In the genomic region with DNA sequence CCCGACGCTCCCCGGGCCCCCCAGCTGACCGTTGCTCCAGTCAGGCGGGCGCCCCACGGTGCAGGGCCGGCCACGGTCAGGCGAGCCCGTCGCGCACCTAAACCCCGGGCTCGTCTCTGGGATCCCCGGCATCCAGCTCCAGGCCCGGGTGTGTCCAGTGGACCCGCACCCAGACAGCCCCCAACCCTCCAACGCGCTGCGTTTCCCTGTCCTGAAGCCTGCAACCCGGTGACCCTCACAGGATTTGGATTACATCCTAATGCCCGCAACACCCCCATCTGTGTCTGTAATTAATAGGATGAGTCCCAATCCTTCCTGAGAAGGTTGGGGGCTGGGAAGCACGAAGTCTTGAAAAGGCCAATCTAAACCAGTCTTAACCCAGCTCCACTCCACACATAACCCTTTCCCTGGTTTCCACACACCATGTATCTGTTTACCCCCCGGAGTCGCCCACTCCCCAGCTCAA, we compare ENCODE assay signal across 1 cellular context.
TF ChIP-seq lines count a peak whose summit lies in the region.

No MANE protein-coding gene starts in this region.

TF ChIP-seq in HepG2, 621 proteins besides CTCF, POLR2A, EP300 and RAD21 (continues in another document):
- TF ChIP-seq, protein P1, sequence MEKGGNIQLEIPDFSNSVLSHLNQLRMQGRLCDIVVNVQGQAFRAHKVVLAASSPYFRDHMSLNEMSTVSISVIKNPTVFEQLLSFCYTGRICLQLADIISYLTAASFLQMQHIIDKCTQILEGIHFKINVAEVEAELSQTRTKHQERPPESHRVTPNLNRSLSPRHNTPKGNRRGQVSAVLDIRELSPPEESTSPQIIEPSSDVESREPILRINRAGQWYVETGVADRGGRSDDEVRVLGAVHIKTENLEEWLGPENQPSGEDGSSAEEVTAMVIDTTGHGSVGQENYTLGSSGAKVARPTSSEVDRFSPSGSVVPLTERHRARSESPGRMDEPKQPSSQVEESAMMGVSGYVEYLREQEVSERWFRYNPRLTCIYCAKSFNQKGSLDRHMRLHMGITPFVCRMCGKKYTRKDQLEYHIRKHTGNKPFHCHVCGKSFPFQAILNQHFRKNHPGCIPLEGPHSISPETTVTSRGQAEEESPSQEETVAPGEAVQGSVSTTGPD (CRISPR knock-in tag; IDR thresholded peaks at IDR 0.05): no peak
- TF ChIP-seq ZFP90 (CRISPR knock-in tag; IDR thresholded peaks at IDR 0.05; ENCODE audit: borderline replicate concordance): peak; percentile 55; the same call in 1 of the 2 replicates
- TF ChIP-seq ZNF143 (CRISPR knock-in tag; IDR thresholded peaks at IDR 0.05): 0 out of 2 replicates have a peak, but pooled peaks have one; percentile 33
- TF ChIP-seq, protein P2, sequence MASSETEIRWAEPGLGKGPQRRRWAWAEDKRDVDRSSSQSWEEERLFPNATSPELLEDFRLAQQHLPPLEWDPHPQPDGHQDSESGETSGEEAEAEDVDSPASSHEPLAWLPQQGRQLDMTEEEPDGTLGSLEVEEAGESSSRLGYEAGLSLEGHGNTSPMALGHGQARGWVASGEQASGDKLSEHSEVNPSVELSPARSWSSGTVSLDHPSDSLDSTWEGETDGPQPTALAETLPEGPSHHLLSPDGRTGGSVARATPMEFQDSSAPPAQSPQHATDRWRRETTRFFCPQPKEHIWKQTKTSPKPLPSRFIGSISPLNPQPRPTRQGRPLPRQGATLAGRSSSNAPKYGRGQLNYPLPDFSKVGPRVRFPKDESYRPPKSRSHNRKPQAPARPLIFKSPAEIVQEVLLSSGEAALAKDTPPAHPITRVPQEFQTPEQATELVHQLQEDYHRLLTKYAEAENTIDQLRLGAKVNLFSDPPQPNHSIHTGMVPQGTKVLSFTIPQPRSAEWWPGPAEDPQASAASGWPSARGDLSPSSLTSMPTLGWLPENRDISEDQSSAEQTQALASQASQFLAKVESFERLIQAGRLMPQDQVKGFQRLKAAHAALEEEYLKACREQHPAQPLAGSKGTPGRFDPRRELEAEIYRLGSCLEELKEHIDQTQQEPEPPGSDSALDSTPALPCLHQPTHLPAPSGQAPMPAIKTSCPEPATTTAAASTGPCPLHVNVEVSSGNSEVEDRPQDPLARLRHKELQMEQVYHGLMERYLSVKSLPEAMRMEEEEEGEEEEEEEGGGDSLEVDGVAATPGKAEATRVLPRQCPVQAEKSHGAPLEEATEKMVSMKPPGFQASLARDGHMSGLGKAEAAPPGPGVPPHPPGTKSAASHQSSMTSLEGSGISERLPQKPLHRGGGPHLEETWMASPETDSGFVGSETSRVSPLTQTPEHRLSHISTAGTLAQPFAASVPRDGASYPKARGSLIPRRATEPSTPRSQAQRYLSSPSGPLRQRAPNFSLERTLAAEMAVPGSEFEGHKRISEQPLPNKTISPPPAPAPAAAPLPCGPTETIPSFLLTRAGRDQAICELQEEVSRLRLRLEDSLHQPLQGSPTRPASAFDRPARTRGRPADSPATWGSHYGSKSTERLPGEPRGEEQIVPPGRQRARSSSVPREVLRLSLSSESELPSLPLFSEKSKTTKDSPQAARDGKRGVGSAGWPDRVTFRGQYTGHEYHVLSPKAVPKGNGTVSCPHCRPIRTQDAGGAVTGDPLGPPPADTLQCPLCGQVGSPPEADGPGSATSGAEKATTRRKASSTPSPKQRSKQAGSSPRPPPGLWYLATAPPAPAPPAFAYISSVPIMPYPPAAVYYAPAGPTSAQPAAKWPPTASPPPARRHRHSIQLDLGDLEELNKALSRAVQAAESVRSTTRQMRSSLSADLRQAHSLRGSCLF (CRISPR knock-in tag; IDR thresholded peaks at IDR 0.05; ENCODE audit: borderline replicate concordance): no peak
- TF ChIP-seq, protein P3, sequence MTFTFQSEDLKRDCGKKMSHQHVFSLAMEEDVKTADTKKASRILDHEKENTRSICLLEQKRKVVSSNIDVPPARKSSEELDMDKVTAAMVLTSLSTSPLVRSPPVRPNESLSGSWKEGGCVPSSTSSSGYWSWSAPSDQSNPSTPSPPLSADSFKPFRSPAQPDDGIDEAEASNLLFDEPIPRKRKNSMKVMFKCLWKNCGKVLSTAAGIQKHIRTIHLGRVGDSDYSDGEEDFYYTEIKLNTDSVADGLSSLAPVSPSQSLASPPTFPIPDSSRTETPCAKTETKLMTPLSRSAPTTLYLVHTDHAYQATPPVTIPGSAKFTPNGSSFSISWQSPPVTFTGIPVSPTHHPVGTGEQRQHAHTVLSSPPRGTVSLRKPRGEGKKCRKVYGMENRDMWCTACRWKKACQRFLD (CRISPR knock-in tag; IDR thresholded peaks at IDR 0.05; ENCODE audit: borderline replicate concordance): no peak
- TF ChIP-seq, protein P4, sequence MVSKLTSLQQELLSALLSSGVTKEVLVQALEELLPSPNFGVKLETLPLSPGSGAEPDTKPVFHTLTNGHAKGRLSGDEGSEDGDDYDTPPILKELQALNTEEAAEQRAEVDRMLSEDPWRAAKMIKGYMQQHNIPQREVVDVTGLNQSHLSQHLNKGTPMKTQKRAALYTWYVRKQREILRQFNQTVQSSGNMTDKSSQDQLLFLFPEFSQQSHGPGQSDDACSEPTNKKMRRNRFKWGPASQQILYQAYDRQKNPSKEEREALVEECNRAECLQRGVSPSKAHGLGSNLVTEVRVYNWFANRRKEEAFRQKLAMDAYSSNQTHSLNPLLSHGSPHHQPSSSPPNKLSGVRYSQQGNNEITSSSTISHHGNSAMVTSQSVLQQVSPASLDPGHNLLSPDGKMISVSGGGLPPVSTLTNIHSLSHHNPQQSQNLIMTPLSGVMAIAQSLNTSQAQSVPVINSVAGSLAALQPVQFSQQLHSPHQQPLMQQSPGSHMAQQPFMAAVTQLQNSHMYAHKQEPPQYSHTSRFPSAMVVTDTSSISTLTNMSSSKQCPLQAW (CRISPR knock-in tag; IDR thresholded peaks at IDR 0.05): peak; percentile 68; the same call in 1 of the 2 replicates
- no peak for TF ChIP-seq HMG20A (CRISPR knock-in tag; IDR thresholded peaks at IDR 0.05; ENCODE audit: borderline replicate concordance)
- TF ChIP-seq, protein P5, sequence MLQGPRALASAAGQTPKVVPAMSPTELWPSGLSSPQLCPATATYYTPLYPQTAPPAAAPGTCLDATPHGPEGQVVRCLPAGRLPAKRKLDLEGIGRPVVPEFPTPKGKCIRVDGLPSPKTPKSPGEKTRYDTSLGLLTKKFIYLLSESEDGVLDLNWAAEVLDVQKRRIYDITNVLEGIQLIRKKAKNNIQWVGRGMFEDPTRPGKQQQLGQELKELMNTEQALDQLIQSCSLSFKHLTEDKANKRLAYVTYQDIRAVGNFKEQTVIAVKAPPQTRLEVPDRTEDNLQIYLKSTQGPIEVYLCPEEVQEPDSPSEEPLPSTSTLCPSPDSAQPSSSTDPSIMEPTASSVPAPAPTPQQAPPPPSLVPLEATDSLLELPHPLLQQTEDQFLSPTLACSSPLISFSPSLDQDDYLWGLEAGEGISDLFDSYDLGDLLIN (CRISPR knock-in tag; IDR thresholded peaks at IDR 0.05; ENCODE audit: borderline replicate concordance): 0 out of 2 replicates have a peak, but pooled peaks have one; percentile 7
- peak; percentile 41; the same call in 1 of the 2 replicates for TF ChIP-seq NR1H2 (CRISPR knock-in tag; IDR thresholded peaks at IDR 0.05; ENCODE audit: borderline replicate concordance, low read depth)
- TF ChIP-seq, protein P6, sequence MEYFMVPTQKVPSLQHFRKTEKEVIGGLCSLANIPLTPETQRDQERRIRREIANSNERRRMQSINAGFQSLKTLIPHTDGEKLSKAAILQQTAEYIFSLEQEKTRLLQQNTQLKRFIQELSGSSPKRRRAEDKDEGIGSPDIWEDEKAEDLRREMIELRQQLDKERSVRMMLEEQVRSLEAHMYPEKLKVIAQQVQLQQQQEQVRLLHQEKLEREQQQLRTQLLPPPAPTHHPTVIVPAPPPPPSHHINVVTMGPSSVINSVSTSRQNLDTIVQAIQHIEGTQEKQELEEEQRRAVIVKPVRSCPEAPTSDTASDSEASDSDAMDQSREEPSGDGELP (IDR thresholded peaks at IDR 0.05; ENCODE audit: borderline replicate concordance, low read depth): peak; percentile 51; the same call in 1 of the 2 replicates
- peak; percentile 52; the same call in 1 of the 2 replicates for TF ChIP-seq MEIS1 (CRISPR knock-in tag; IDR thresholded peaks at IDR 0.05; ENCODE audit: borderline replicate concordance)
- TF ChIP-seq PHF8 (CRISPR knock-in tag; IDR thresholded peaks at IDR 0.05): peak; percentile 16
- no peak for TF ChIP-seq ZNF468 (CRISPR knock-in tag; IDR thresholded peaks at IDR 0.05)
- TF ChIP-seq, protein P7, sequence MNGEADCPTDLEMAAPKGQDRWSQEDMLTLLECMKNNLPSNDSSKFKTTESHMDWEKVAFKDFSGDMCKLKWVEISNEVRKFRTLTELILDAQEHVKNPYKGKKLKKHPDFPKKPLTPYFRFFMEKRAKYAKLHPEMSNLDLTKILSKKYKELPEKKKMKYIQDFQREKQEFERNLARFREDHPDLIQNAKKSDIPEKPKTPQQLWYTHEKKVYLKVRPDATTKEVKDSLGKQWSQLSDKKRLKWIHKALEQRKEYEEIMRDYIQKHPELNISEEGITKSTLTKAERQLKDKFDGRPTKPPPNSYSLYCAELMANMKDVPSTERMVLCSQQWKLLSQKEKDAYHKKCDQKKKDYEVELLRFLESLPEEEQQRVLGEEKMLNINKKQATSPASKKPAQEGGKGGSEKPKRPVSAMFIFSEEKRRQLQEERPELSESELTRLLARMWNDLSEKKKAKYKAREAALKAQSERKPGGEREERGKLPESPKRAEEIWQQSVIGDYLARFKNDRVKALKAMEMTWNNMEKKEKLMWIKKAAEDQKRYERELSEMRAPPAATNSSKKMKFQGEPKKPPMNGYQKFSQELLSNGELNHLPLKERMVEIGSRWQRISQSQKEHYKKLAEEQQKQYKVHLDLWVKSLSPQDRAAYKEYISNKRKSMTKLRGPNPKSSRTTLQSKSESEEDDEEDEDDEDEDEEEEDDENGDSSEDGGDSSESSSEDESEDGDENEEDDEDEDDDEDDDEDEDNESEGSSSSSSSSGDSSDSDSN (CRISPR knock-in tag; IDR thresholded peaks at IDR 0.05): no peak; the same call in 1 of the 2 replicates
- TF ChIP-seq ZNF510 (CRISPR knock-in tag; IDR thresholded peaks at IDR 0.05; ENCODE audit: low read depth): no peak; the same call in none of the 2 replicates
- peak; percentile 14 for TF ChIP-seq ZBTB7B (CRISPR knock-in tag; IDR thresholded peaks at IDR 0.05)
- TF ChIP-seq NONO (IDR thresholded peaks at IDR 0.05): no peak
- 0 out of 2 replicates have a peak, but pooled peaks have one; percentile 31 for TF ChIP-seq NONO (CRISPR knock-in tag; conservative IDR thresholded peaks at IDR 0.05)
- TF ChIP-seq, protein P8, sequence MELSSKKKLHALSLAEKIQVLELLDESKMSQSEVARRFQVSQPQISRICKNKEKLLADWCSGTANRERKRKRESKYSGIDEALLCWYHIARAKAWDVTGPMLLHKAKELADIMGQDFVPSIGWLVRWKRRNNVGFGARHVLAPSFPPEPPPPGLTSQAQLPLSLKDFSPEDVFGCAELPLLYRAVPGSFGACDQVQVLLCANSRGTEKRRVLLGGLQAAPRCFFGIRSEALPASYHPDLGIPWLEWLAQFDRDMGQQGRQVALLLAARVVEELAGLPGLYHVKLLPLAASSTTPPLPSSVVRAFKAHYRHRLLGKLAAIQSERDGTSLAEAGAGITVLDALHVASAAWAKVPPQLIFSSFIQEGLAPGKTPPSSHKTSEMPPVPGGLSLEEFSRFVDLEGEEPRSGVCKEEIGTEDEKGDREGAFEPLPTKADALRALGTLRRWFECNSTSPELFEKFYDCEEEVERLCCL (CRISPR knock-in tag; IDR thresholded peaks at IDR 0.05; ENCODE audit: borderline replicate concordance): no peak
- TF ChIP-seq, protein P9, sequence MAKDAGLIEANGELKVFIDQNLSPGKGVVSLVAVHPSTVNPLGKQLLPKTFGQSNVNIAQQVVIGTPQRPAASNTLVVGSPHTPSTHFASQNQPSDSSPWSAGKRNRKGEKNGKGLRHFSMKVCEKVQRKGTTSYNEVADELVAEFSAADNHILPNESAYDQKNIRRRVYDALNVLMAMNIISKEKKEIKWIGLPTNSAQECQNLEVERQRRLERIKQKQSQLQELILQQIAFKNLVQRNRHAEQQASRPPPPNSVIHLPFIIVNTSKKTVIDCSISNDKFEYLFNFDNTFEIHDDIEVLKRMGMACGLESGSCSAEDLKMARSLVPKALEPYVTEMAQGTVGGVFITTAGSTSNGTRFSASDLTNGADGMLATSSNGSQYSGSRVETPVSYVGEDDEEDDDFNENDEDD (CRISPR knock-in tag; IDR thresholded peaks at IDR 0.05; ENCODE audit: borderline replicate concordance): peak; percentile 16; the same call in 1 of the 2 replicates
- TF ChIP-seq, protein P10, sequence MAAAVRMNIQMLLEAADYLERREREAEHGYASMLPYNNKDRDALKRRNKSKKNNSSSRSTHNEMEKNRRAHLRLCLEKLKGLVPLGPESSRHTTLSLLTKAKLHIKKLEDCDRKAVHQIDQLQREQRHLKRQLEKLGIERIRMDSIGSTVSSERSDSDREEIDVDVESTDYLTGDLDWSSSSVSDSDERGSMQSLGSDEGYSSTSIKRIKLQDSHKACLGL (CRISPR knock-in tag; IDR thresholded peaks at IDR 0.05): no peak
- TF ChIP-seq ZNF773 (CRISPR knock-in tag; IDR thresholded peaks at IDR 0.05; ENCODE audit: borderline replicate concordance): 0 out of 2 replicates have a peak, but pooled peaks have one; percentile 16
- no peak for TF ChIP-seq RFX1 (IDR thresholded peaks at IDR 0.05)
- TF ChIP-seq MEIS2 (CRISPR knock-in tag; IDR thresholded peaks at IDR 0.05): no peak
- no peak for TF ChIP-seq ZNF768 (CRISPR knock-in tag; IDR thresholded peaks at IDR 0.05)
- 0 out of 2 replicates have a peak, but pooled peaks have one; percentile 16 for TF ChIP-seq MTF1 (CRISPR knock-in tag; IDR thresholded peaks at IDR 0.05)
- no peak for TF ChIP-seq ZNF749 (CRISPR knock-in tag; IDR thresholded peaks at IDR 0.05; ENCODE audit: borderline replicate concordance)
- TF ChIP-seq, protein P11, sequence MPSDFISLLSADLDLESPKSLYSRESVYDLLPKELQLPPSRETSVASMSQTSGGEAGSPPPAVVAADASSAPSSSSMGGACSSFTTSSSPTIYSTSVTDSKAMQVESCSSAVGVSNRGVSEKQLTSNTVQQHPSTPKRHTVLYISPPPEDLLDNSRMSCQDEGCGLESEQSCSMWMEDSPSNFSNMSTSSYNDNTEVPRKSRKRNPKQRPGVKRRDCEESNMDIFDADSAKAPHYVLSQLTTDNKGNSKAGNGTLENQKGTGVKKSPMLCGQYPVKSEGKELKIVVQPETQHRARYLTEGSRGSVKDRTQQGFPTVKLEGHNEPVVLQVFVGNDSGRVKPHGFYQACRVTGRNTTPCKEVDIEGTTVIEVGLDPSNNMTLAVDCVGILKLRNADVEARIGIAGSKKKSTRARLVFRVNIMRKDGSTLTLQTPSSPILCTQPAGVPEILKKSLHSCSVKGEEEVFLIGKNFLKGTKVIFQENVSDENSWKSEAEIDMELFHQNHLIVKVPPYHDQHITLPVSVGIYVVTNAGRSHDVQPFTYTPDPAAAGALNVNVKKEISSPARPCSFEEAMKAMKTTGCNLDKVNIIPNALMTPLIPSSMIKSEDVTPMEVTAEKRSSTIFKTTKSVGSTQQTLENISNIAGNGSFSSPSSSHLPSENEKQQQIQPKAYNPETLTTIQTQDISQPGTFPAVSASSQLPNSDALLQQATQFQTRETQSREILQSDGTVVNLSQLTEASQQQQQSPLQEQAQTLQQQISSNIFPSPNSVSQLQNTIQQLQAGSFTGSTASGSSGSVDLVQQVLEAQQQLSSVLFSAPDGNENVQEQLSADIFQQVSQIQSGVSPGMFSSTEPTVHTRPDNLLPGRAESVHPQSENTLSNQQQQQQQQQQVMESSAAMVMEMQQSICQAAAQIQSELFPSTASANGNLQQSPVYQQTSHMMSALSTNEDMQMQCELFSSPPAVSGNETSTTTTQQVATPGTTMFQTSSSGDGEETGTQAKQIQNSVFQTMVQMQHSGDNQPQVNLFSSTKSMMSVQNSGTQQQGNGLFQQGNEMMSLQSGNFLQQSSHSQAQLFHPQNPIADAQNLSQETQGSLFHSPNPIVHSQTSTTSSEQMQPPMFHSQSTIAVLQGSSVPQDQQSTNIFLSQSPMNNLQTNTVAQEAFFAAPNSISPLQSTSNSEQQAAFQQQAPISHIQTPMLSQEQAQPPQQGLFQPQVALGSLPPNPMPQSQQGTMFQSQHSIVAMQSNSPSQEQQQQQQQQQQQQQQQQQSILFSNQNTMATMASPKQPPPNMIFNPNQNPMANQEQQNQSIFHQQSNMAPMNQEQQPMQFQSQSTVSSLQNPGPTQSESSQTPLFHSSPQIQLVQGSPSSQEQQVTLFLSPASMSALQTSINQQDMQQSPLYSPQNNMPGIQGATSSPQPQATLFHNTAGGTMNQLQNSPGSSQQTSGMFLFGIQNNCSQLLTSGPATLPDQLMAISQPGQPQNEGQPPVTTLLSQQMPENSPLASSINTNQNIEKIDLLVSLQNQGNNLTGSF (CRISPR knock-in tag; IDR thresholded peaks at IDR 0.05): no peak
